In genomic region chr2:191629001-191629453, GRCh38 we compare ENCODE assay signal across 17 cellular contexts. TPM values are rescaled to one million over a fixed set of nuclear protein-coding genes. Genes with fewer than 3 reads are reported as not detected.
DNase-seq lines count a peak whose midpoint lies in the region; ATAC-seq and TF ChIP-seq lines count a peak whose summit lies in the region.
"Had no signal": no experiment of that assay in that cellular context is flagged by ENCODE, and none has a peak within 500 bp of the region (broad histone marks: within the 10 kb centered on the region; RNA-seq: fewer than 3 reads in every experiment).

No MANE protein-coding gene starts in this region.

- H3K9me3 Mint-ChIP-seq in activated naive CD8-positive, alpha-beta T cell (ENCODE audit: low read depth), result no peaks in the 10 kb centered on the region
- H3K9me3 Mint-ChIP-seq in activated naive CD8-positive, alpha-beta T cell treated with anti-CD3 and anti-CD28 coated beads, Interleukin-2, amount 50 U/mL, for 24 hours, result no peaks in the 10 kb centered on the region
- H3K9me3 Mint-ChIP-seq in type B pancreatic cell, result peaks cover 5% of the 10 kb centered on the region
- H3K9me3 Mint-ChIP-seq: natural killer cell had no signal

- no peaks in the 10 kb centered on the region for H3K27me3 Mint-ChIP-seq in activated naive CD8-positive, alpha-beta T cell
- no peaks in the 10 kb centered on the region for H3K27me3 Mint-ChIP-seq in activated naive CD8-positive, alpha-beta T cell treated with anti-CD3 and anti-CD28 coated beads, Interleukin-2, amount 50 U/mL, for 24 hours
- no peaks in the 10 kb centered on the region for H3K27me3 Mint-ChIP-seq in type B pancreatic cell

- H3K4me1 Mint-ChIP-seq in activated naive CD8-positive, alpha-beta T cell (ENCODE audit: low read depth), result peaks cover 25% of the 10 kb centered on the region
- peaks cover 24% of the 10 kb centered on the region for H3K4me1 Mint-ChIP-seq in activated naive CD8-positive, alpha-beta T cell treated with anti-CD3 and anti-CD28 coated beads, Interleukin-2, amount 50 U/mL, for 24 hours
- H3K4me1 Mint-ChIP-seq in type B pancreatic cell (ENCODE audit: unreplicated experiment), result peaks cover 14% of the 10 kb centered on the region

- TF ChIP-seq EP300 in gastroesophageal sphincter (IDR thresholded peaks at IDR 0.05), result no peak

- H3K27me3 ChIP-seq in gastroesophageal sphincter, result no peaks in the 10 kb centered on the region
- H3K27me3 ChIP-seq: esophagus muscularis mucosa, tibial artery had no signal

- H3K27ac Mint-ChIP-seq in activated naive CD8-positive, alpha-beta T cell, result peak overlapping the region; percentile 36
- no peak overlapping the region for H3K27ac Mint-ChIP-seq in activated naive CD8-positive, alpha-beta T cell treated with anti-CD3 and anti-CD28 coated beads, Interleukin-2, amount 50 U/mL, for 24 hours
- H3K27ac Mint-ChIP-seq in type B pancreatic cell, result peak overlapping the region; percentile 16
- H3K27ac Mint-ChIP-seq: natural killer cell had no signal

- H3K9me3 ChIP-seq in gastroesophageal sphincter, result no peaks in the 10 kb centered on the region
- H3K9me3 ChIP-seq: esophagus muscularis mucosa, left ventricle myocardium inferior, tibial artery had no signal

- 71 to 79% methylated on average over 6 to 7 of the region's 7 CpGs for WGBS in gastroesophageal sphincter (ENCODE audit: low coverage in 1 of 2), 2 donors

- no peak overlapping the region for H3K4me3 ChIP-seq in gastroesophageal sphincter
- H3K4me3 ChIP-seq: esophagus muscularis mucosa, left ventricle myocardium inferior, tibial artery had no signal

- no peak for DNase-seq in activated naive CD8-positive, alpha-beta T cell treated with anti-CD3 and anti-CD28 coated beads, Interleukin-2, amount 50 U/mL, for 24 hours
- DNase-seq in RPMI8226 (peak; percentile 57), type B pancreatic cell (ENCODE audit: extremely low spot score, unreplicated experiment) (no peak), GM10266 (ENCODE audit: extremely low spot score) (no peak)
- DNase-seq: cortex of kidney, DMS 273 treated with DMSO at 0.1 percent for 48 hours, GOT3, hippocampal formation, left ventricle myocardium inferior, natural killer cell, NCI-H2107, tibial artery had no signal

- TF ChIP-seq CTCF in type B pancreatic cell (conservative IDR thresholded peaks at IDR 0.05) (no peak), gastroesophageal sphincter (IDR thresholded peaks at IDR 0.05) (no peak), GM10266 (IDR thresholded peaks at IDR 0.05; ENCODE audit: control insufficient read depth, insufficient read depth, low read depth, missing control alignments) (no peak)

- no peak overlapping the region for H3K27ac ChIP-seq in gastroesophageal sphincter
- H3K27ac ChIP-seq: esophagus muscularis mucosa, left ventricle myocardium inferior, tibial artery had no signal

- TF ChIP-seq POLR2A in gastroesophageal sphincter (IDR thresholded peaks at IDR 0.05), result no peak

- H3K36me3 Mint-ChIP-seq in activated naive CD8-positive, alpha-beta T cell, result no peaks in the 10 kb centered on the region
- peaks cover 3% of the 10 kb centered on the region for H3K36me3 Mint-ChIP-seq in activated naive CD8-positive, alpha-beta T cell treated with anti-CD3 and anti-CD28 coated beads, Interleukin-2, amount 50 U/mL, for 24 hours (ENCODE audit: low read depth)
- no peaks in the 10 kb centered on the region for H3K36me3 Mint-ChIP-seq in type B pancreatic cell
- H3K36me3 Mint-ChIP-seq: natural killer cell had no signal

- H3K4me1 ChIP-seq in gastroesophageal sphincter, result no peaks in the 10 kb centered on the region
- H3K4me1 ChIP-seq: left ventricle myocardium inferior had no signal

- H3K36me3 ChIP-seq in gastroesophageal sphincter, result no peaks in the 10 kb centered on the region
- H3K36me3 ChIP-seq: esophagus muscularis mucosa, left ventricle myocardium inferior, tibial artery had no signal

- no peak for ATAC-seq in activated naive CD8-positive, alpha-beta T cell treated with anti-CD3 and anti-CD28 coated beads, Interleukin-2, amount 50 U/mL, for 24 hours
- ATAC-seq in GM21529 (IDR thresholded peaks at IDR 0.05; ENCODE audit: unreplicated experiment), result peak; percentile 52
- ATAC-seq in gastroesophageal sphincter, result no peak
- no peak for ATAC-seq in GM21367 (IDR thresholded peaks at IDR 0.05; ENCODE audit: unreplicated experiment)
- ATAC-seq: natural killer cell had no signal

- H3K4me3 Mint-ChIP-seq in activated naive CD8-positive, alpha-beta T cell, result peak overlapping the region; percentile 4
- no peak overlapping the region for H3K4me3 Mint-ChIP-seq in activated naive CD8-positive, alpha-beta T cell treated with anti-CD3 and anti-CD28 coated beads, Interleukin-2, amount 50 U/mL, for 24 hours
- no peak overlapping the region for H3K4me3 Mint-ChIP-seq in type B pancreatic cell
- H3K4me3 Mint-ChIP-seq: natural killer cell had no signal

RNA-seq across cellular contexts. Expression of gene NABP1, which starts 48.9 kb away (rescaled TPM):
- 15.3 and 22.5 TPM in 2 replicates for total RNA-seq in type B pancreatic cell (ENCODE audit: low replicate concordance)
- 10 to 100 TPM in 2 of 4 donors, 1 to 10 TPM in 2; 2.8 to 30.7 (median 7.9) TPM for total RNA-seq in gastroesophageal sphincter
